19 cellular contexts compared by ENCODE assay signal in the genomic region with DNA sequence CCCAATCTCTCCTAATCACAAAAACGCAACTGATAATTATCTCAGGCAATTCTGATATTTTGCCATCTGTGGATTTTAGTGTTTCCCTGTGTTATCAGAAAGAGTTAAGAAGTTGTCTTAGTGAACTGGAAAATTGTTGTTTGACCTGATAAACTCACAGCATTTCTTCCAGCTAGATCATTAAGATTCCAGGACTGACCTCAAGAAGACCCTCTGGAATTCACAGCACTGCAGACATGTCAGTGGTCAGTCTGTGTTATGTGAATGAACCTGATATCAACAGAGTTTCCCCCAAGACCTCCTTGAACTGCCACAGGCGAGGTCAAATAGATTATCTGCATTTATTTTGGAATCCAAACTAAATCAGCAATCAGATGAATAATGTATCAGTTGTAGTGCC.
A peak's percentile ranks its signal among the peaks of the same experiment; 100 is the strongest.
DNase-seq lines count a peak whose midpoint lies in the region; ATAC-seq, FAIRE-seq and TF ChIP-seq lines count a peak whose summit lies in the region.
"Had no signal": no experiment of that assay in that cellular context is flagged by ENCODE, and none has a peak within 500 bp of the region (broad histone marks: within the 10 kb centered on the region; RNA-seq: fewer than 3 reads in every experiment).

No MANE protein-coding gene starts in this region.

- TF ChIP-seq CTCF in liver (IDR thresholded peaks at IDR 0.05; ENCODE audit: low read depth, low read length, missing input control) (no peak), HepG2 (CRISPR knock-in tag; IDR thresholded peaks at IDR 0.05) (no peak), mesothelial cell of epicardium (IDR thresholded peaks at IDR 0.05; ENCODE audit: unreplicated experiment) (no peak), GM10266 (IDR thresholded peaks at IDR 0.05; ENCODE audit: control insufficient read depth, insufficient read depth, low read depth, missing control alignments) (no peak)

- H3K27me3 ChIP-seq in liver (ENCODE audit: control insufficient read depth in 4 of 4, insufficient read depth in 4 of 4, low read length in 3 of 4) (no peaks in the 10 kb centered on the region), HepG2 (ENCODE audit: control insufficient read depth in 1 of 2, insufficient read depth in 2 of 2, low read length in 2 of 2) (no peaks in the 10 kb centered on the region)

- H3K9me3 Mint-ChIP-seq in mesothelial cell of epicardium, result peaks cover 12% of the 10 kb centered on the region

- intact Hi-C loops in HepG2 (cut with micrococcal nuclease; ENCODE audit: unreplicated experiment), result no loop called here

- DNase-seq in HepG2 (ENCODE audit: low spot score) (no peak), amniotic epithelial cell (ENCODE audit: low read depth) (peak; percentile 32), mesothelial cell of epicardium (ENCODE audit: low spot score in 2 of 2, unreplicated experiment in 2 of 2) (no peak), NCI-H2107 (lab: John Stamatoyannopoulos, UW) (no peak), GM10266 (ENCODE audit: extremely low spot score) (no peak)
- DNase-seq: C1 segment of cervical spinal cord; Calu3; CD4-positive, alpha-beta memory T cell; COR-L47; DMS53; DMS79 treated with DMSO at 0.1 percent for 48 hours; GF-D8; GM23248; H7; HCEC 1CT had no signal

- ATAC-seq in HepG2, result no peak
- no peak for ATAC-seq in HG03520 (IDR thresholded peaks at IDR 0.05; ENCODE audit: unreplicated experiment)

- H3K27me3 Mint-ChIP-seq in mesothelial cell of epicardium (ENCODE audit: low read depth), result no peaks in the 10 kb centered on the region
- H3K27me3 Mint-ChIP-seq: CD4-positive, alpha-beta memory T cell had no signal

- no peaks in the 10 kb centered on the region for H3K79me2 ChIP-seq in HepG2 (ENCODE audit: insufficient read depth, low read length)

- no peak for FAIRE-seq in HepG2 (lab: Jason Lieb, UNC)
- FAIRE-seq: GM12892, H1 had no signal

- H3K4me2 ChIP-seq in HepG2 (ENCODE audit: low read depth, low read length), result no peak overlapping the region

- no peak overlapping the region for H3K9ac ChIP-seq in liver (ENCODE audit: low read depth in 1 of 2, low read length in 2 of 2)
- no peak overlapping the region for H3K9ac ChIP-seq in HepG2 (ENCODE audit: insufficient read depth, low read depth, low read length)
- H3K9ac ChIP-seq: GM23248 had no signal

- H3K9me3 ChIP-seq in liver (ENCODE audit: control insufficient read depth in 4 of 4, low read length in 3 of 4), result no peaks in the 10 kb centered on the region
- no peaks in the 10 kb centered on the region for H3K9me3 ChIP-seq in HepG2 (ENCODE audit: low read length)

- no peak for TF ChIP-seq RAD21 in liver (IDR thresholded peaks at IDR 0.05)
- no peak for TF ChIP-seq RAD21 in HepG2 (CRISPR knock-in tag; IDR thresholded peaks at IDR 0.05)

- peaks cover 7% of the 10 kb centered on the region for H3K36me3 Mint-ChIP-seq in mesothelial cell of epicardium
- H3K36me3 Mint-ChIP-seq: CD4-positive, alpha-beta memory T cell had no signal

- H4K20me1 ChIP-seq in HepG2 (ENCODE audit: insufficient read depth, low read length), result no peaks in the 10 kb centered on the region

- no peak overlapping the region for H2AFZ ChIP-seq in HepG2 (ENCODE audit: low read length)
- H2AFZ ChIP-seq: GM23248 had no signal

- TF ChIP-seq POLR2A in HepG2 (IDR thresholded peaks at IDR 0.05; ENCODE audit: insufficient read depth in 1 of 2, low read depth in 2 of 2, low read length in 2 of 2), result no peak

- 65% methylated on average over 2 of the region's 2 CpGs for WGBS in liver
- WGBS in HepG2 (ENCODE audit: low lambda C conversion rate), result 0% methylated on average over 2 of the region's 2 CpGs

- POLR2A ChIA-PET in HepG2 (lab: Yijun Ruan, JAX), result no interaction called here

- peak overlapping the region; percentile 71 for H3K27ac Mint-ChIP-seq in mesothelial cell of epicardium
- H3K27ac Mint-ChIP-seq: CD4-positive, alpha-beta memory T cell had no signal

- H3K4me3 ChIP-seq in liver (ENCODE audit: low read depth in 1 of 3, low read length in 3 of 3) (no peak overlapping the region), HepG2 (replicated peaks in 1 of 3; ENCODE audit: insufficient read depth in 1 of 3, low read depth in 2 of 3, low read length in 3 of 3) (no peak overlapping the region)
- H3K4me3 ChIP-seq: GM23248 had no signal

- H3K4me1 ChIP-seq in liver (ENCODE audit: control insufficient read depth in 4 of 4, insufficient read depth in 4 of 4, low read length in 3 of 4) (no peaks in the 10 kb centered on the region), HepG2 (ENCODE audit: insufficient read depth, low read length) (no peaks in the 10 kb centered on the region)

- no peak for TF ChIP-seq EP300 in HepG2 (IDR thresholded peaks at IDR 0.05; ENCODE audit: low read depth in 2 of 2, low read length in 2 of 2)
- no peak for TF ChIP-seq EP300 in HepG2 (CRISPR knock-in tag; IDR thresholded peaks at IDR 0.05; ENCODE audit: borderline replicate concordance)

- H3K36me3 ChIP-seq in liver (ENCODE audit: control insufficient read depth in 4 of 4, insufficient read depth in 3 of 4, low read depth in 1 of 4, low read length in 3 of 4), result no peaks in the 10 kb centered on the region
- no peaks in the 10 kb centered on the region for H3K36me3 ChIP-seq in HepG2 (replicated peaks in 1 of 2; ENCODE audit: control insufficient read depth in 1 of 2, insufficient read depth in 2 of 2, low read length in 2 of 2)

- no peak overlapping the region for H3K27ac ChIP-seq in liver (ENCODE audit: low read depth in 1 of 2, low read length in 2 of 2)
- no peak overlapping the region for H3K27ac ChIP-seq in HepG2 (ENCODE audit: extremely low read length, insufficient read depth, low read length)
- H3K27ac ChIP-seq: GM23248 had no signal

- no peak overlapping the region for H3K4me3 Mint-ChIP-seq in mesothelial cell of epicardium
- H3K4me3 Mint-ChIP-seq: CD4-positive, alpha-beta memory T cell had no signal

- in situ Hi-C loops in HepG2 (cut with HindIII; ENCODE audit: extremely low pct_ligation_motif_present, low pct_unique_long_range_greater_than_20kb), result no loop called here

- CTCF ChIA-PET in HepG2 (lab: Yijun Ruan, JAX; ENCODE audit: low intra/inter-chr PET ratio, low total read pairs), result no interaction called here

- peaks cover 65% of the 10 kb centered on the region for H3K4me1 Mint-ChIP-seq in mesothelial cell of epicardium
- H3K4me1 Mint-ChIP-seq: CD4-positive, alpha-beta memory T cell had no signal

- BruUV-seq in HepG2 (replicated peaks; lab: Mats Ljungman, UMichigan), result no TSS peak

TF ChIP-seq in liver, 16 proteins besides CTCF, POLR2A, EP300 and RAD21:
- peak; percentile 43 for TF ChIP-seq NR2F2 (IDR thresholded peaks at IDR 0.05)
- no peak for TF ChIP-seq EGR1 (IDR thresholded peaks at IDR 0.05; ENCODE audit: low read depth in 2 of 2)
- no peak for TF ChIP-seq YY1 (IDR thresholded peaks at IDR 0.05)

TF ChIP-seq in HepG2, 621 proteins besides CTCF, POLR2A, EP300 and RAD21:
- TF ChIP-seq ZFP1 (CRISPR knock-in tag; IDR thresholded peaks at IDR 0.05) (no peak), ZNF713 (CRISPR knock-in tag; IDR thresholded peaks at IDR 0.05) (no peak), ZNF761 (CRISPR knock-in tag; conservative IDR thresholded peaks at IDR 0.05) (no peak), ATF7 (IDR thresholded peaks at IDR 0.05) (no peak), ATF7 (CRISPR knock-in tag; IDR thresholded peaks at IDR 0.05) (no peak)
- TF ChIP-seq, protein P1, sequence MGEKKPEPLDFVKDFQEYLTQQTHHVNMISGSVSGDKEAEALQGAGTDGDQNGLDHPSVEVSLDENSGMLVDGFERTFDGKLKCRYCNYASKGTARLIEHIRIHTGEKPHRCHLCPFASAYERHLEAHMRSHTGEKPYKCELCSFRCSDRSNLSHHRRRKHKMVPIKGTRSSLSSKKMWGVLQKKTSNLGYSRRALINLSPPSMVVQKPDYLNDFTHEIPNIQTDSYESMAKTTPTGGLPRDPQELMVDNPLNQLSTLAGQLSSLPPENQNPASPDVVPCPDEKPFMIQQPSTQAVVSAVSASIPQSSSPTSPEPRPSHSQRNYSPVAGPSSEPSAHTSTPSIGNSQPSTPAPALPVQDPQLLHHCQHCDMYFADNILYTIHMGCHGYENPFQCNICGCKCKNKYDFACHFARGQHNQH (CRISPR knock-in tag; IDR thresholded peaks at IDR 0.05), result no peak
